12 cellular contexts compared by ENCODE assay signal in genomic region chr22:36322602-36322915, GRCh38.
DNase-seq lines count a peak whose midpoint lies in the region; ATAC-seq, FAIRE-seq and TF ChIP-seq lines count a peak whose summit lies in the region.
"Had no signal": no experiment of that assay in that cellular context is flagged by ENCODE, and none has a peak within 500 bp of the region (broad histone marks: within the 10 kb centered on the region; RNA-seq: fewer than 3 reads in every experiment).

No MANE protein-coding gene starts in this region.

- CTCF ChIA-PET in CD4-positive, alpha-beta T cell (lab: Charles Lee) = no interaction called here

- intact Hi-C loops in CD4-positive, alpha-beta T cell (cut with DNase I, micrococcal nuclease) = no loop called here
- intact Hi-C loops in activated T-helper 1 cell treated with anti-CD3 and anti-CD28 coated beads, Interleukin-12 subunit alpha, Interleukin-12 subunit beta, Interleukin-2, Interleukin-4 antibody, amounts not matched to agents 30 ng/mL and 10 ng/mL and 1 ng/mL, durations not matched to agents 14 hours and 24 hours and 36 hours (cut with micrococcal nuclease) = no loop called here

- dilution Hi-C loops in keratinocyte (cut with MboI; ENCODE audit: extremely low pct_ligation_motif_present, low sequenced_read_pairs) = no loop called here

- no peak for FAIRE-seq in keratinocyte (lab: Jason Lieb, UNC)
- FAIRE-seq: G401.6 had no signal

- no peak overlapping the region for H2BK120ac ChIP-seq in mesendoderm (ENCODE audit: low read depth, low read length)

- H3K56ac ChIP-seq in mesendoderm (ENCODE audit: low read length) = no peak overlapping the region

- peaks cover 63 to 96% of the 10 kb centered on the region in 2 experiments for H3K36me3 ChIP-seq in keratinocyte (ENCODE audit: control insufficient read depth in 2 of 2, extremely low read depth in 1 of 2, insufficient read depth in 2 of 2, low read length in 2 of 2)
- peaks cover 35% of the 10 kb centered on the region for H3K36me3 ChIP-seq in mesendoderm (ENCODE audit: control insufficient read depth, insufficient read depth, low read length)

- peaks cover 94% of the 10 kb centered on the region for H3K36me3 Mint-ChIP-seq in CD4-positive, alpha-beta T cell (ENCODE audit: low read depth)
- peaks cover 64% of the 10 kb centered on the region for H3K36me3 Mint-ChIP-seq in activated T-helper 1 cell treated with anti-CD3 and anti-CD28 coated beads, Interleukin-12 subunit alpha, Interleukin-12 subunit beta, Interleukin-2, Interleukin-4 antibody, amounts not matched to agents 30 ng/mL and 10 ng/mL and 1 ng/mL, durations not matched to agents 14 hours and 24 hours and 36 hours (ENCODE audit: low read depth)
- H3K36me3 Mint-ChIP-seq in T-helper 2 cell treated with Interferon-gamma antibody and Interleukin-4, amounts not matched to agents 5 μg/mL and 100 μg/mL, for 36 hours (ENCODE audit: low read depth) = peaks cover 73% of the 10 kb centered on the region

- H3K79me2 ChIP-seq in keratinocyte (ENCODE audit: control insufficient read depth, insufficient read depth, low read length) (peaks cover 95% of the 10 kb centered on the region), mesendoderm (ENCODE audit: control insufficient read depth, insufficient read depth, low read length) (peaks cover 14% of the 10 kb centered on the region)

- H3K9me3 Mint-ChIP-seq in CD4-positive, alpha-beta T cell = no peaks in the 10 kb centered on the region
- H3K9me3 Mint-ChIP-seq in activated T-helper 1 cell treated with anti-CD3 and anti-CD28 coated beads, Interleukin-12 subunit alpha, Interleukin-12 subunit beta, Interleukin-2, Interleukin-4 antibody, amounts not matched to agents 30 ng/mL and 10 ng/mL and 1 ng/mL, durations not matched to agents 14 hours and 24 hours and 36 hours = no peaks in the 10 kb centered on the region
- no peaks in the 10 kb centered on the region for H3K9me3 Mint-ChIP-seq in T-helper 2 cell treated with Interferon-gamma antibody and Interleukin-4, amounts not matched to agents 5 μg/mL and 100 μg/mL, for 36 hours
- H3K9me3 Mint-ChIP-seq: CD14-positive monocyte had no signal

- H3K9ac ChIP-seq in keratinocyte (ENCODE audit: control insufficient read depth, extremely low read depth, insufficient read depth, low read length) (no peak overlapping the region), mesendoderm (ENCODE audit: low read length) (no peak overlapping the region)

- H3K9me3 ChIP-seq in CD4-positive, alpha-beta T cell (ENCODE audit: control insufficient read depth, low read length) = no peaks in the 10 kb centered on the region
- no peaks in the 10 kb centered on the region for H3K9me3 ChIP-seq in keratinocyte (ENCODE audit: control insufficient read depth, low read depth, low read length)

- H2BK15ac ChIP-seq in mesendoderm (replicated peaks; ENCODE audit: low read depth) = no peak overlapping the region

- H3K23ac ChIP-seq in mesendoderm (ENCODE audit: low read length) = no peak overlapping the region

- no peak for DNase-seq in CD4-positive, alpha-beta T cell
- DNase-seq in activated T-helper 1 cell treated with anti-CD3 and anti-CD28 coated beads, Interleukin-12 subunit alpha, Interleukin-12 subunit beta, Interleukin-2, Interleukin-4 antibody, amounts not matched to agents 30 ng/mL and 10 ng/mL and 1 ng/mL, durations not matched to agents 14 hours and 24 hours and 36 hours (ENCODE audit: low spot score) = no peak
- DNase-seq in keratinocyte (ENCODE audit: low read depth, low spot score) = no peak
- DNase-seq in Ammon's horn (ENCODE audit: low spot score) = no peak
- no peak for DNase-seq in T-helper 2 cell treated with Interferon-gamma antibody and Interleukin-4, amounts not matched to agents 5 μg/mL and 100 μg/mL, for 36 hours (ENCODE audit: low spot score)
- DNase-seq in NCI-H128 (lab: John Stamatoyannopoulos, UW; ENCODE audit: unreplicated experiment) = no peak
- DNase-seq in mesendoderm = no peak
- DNase-seq: activated gamma-delta T cell, NCI-H1694 treated with DMSO at 0.1 percent for 48 hours had no signal

- H2AK5ac ChIP-seq in mesendoderm (ENCODE audit: low read length) = no peak overlapping the region

- H3K27ac Mint-ChIP-seq in CD4-positive, alpha-beta T cell = peak overlapping the region; percentile 47
- peak overlapping the region; percentile 49 for H3K27ac Mint-ChIP-seq in activated T-helper 1 cell treated with anti-CD3 and anti-CD28 coated beads, Interleukin-12 subunit alpha, Interleukin-12 subunit beta, Interleukin-2, Interleukin-4 antibody, amounts not matched to agents 30 ng/mL and 10 ng/mL and 1 ng/mL, durations not matched to agents 14 hours and 24 hours and 36 hours
- no peak overlapping the region for H3K27ac Mint-ChIP-seq in T-helper 2 cell treated with Interferon-gamma antibody and Interleukin-4, amounts not matched to agents 5 μg/mL and 100 μg/mL, for 36 hours

- no peaks in the 10 kb centered on the region for H3K27me3 ChIP-seq in CD4-positive, alpha-beta T cell (ENCODE audit: control insufficient read depth, insufficient read depth, low read length)
- H3K27me3 ChIP-seq in keratinocyte (ENCODE audit: control insufficient read depth, extremely low read depth, insufficient read depth, low read length) (no peaks in the 10 kb centered on the region), mesendoderm (ENCODE audit: insufficient read depth, low read length, poor library complexity) (no peaks in the 10 kb centered on the region)

- ATAC-seq in CD4-positive, alpha-beta T cell (ENCODE audit: poor library complexity) = no peak

- no peak overlapping the region for H3K4ac ChIP-seq in mesendoderm (ENCODE audit: low read depth, low read length)

- H2AFZ ChIP-seq in keratinocyte (ENCODE audit: control insufficient read depth, low read length) = no peak overlapping the region

- H3K27me3 Mint-ChIP-seq in CD4-positive, alpha-beta T cell = no peaks in the 10 kb centered on the region
- H3K27me3 Mint-ChIP-seq in activated T-helper 1 cell treated with anti-CD3 and anti-CD28 coated beads, Interleukin-12 subunit alpha, Interleukin-12 subunit beta, Interleukin-2, Interleukin-4 antibody, amounts not matched to agents 30 ng/mL and 10 ng/mL and 1 ng/mL, durations not matched to agents 14 hours and 24 hours and 36 hours (ENCODE audit: insufficient read depth) = no peaks in the 10 kb centered on the region
- H3K27me3 Mint-ChIP-seq in T-helper 2 cell treated with Interferon-gamma antibody and Interleukin-4, amounts not matched to agents 5 μg/mL and 100 μg/mL, for 36 hours (ENCODE audit: low read depth) = no peaks in the 10 kb centered on the region

- no peak overlapping the region for H4K8ac ChIP-seq in mesendoderm (ENCODE audit: low read depth, low read length)

- no peak overlapping the region for H3K18ac ChIP-seq in mesendoderm (ENCODE audit: low read length)

- peak overlapping the region; percentile 31 for H3K27ac ChIP-seq in CD4-positive, alpha-beta T cell (ENCODE audit: low read depth, low read length)
- H3K27ac ChIP-seq in keratinocyte (ENCODE audit: control insufficient read depth, insufficient read depth, low read length) (peak overlapping the region; percentile 18), skin epidermis (peak overlapping the region in 15 of 21 experiments; percentile 24 to 95 (median 87)), mesendoderm (ENCODE audit: low read depth, low read length) (no peak overlapping the region)

- H3K79me1 ChIP-seq in mesendoderm (ENCODE audit: low read length) = peaks cover 25% of the 10 kb centered on the region

- no peak for TF ChIP-seq CTCF in CD4-positive, alpha-beta T cell (IDR thresholded peaks at IDR 0.05)
- no peak for TF ChIP-seq CTCF in keratinocyte (optimal IDR thresholded peaks at IDR 0.05 in 1 of 3, IDR thresholded peaks at IDR 0.05 in 1 of 3, conservative IDR thresholded peaks at IDR 0.05 in 1 of 3; ENCODE audit: extremely low read depth in 1 of 3, insufficient read depth in 2 of 3, low read length in 3 of 3)

- H3K4me3 Mint-ChIP-seq in CD4-positive, alpha-beta T cell = no peak overlapping the region
- H3K4me3 Mint-ChIP-seq in activated T-helper 1 cell treated with anti-CD3 and anti-CD28 coated beads, Interleukin-12 subunit alpha, Interleukin-12 subunit beta, Interleukin-2, Interleukin-4 antibody, amounts not matched to agents 30 ng/mL and 10 ng/mL and 1 ng/mL, durations not matched to agents 14 hours and 24 hours and 36 hours = no peak overlapping the region
- no peak overlapping the region for H3K4me3 Mint-ChIP-seq in T-helper 2 cell treated with Interferon-gamma antibody and Interleukin-4, amounts not matched to agents 5 μg/mL and 100 μg/mL, for 36 hours
- H3K4me3 Mint-ChIP-seq: CD14-positive monocyte had no signal

- no CpG with 5 or more reads among the region's 11 CpGs for WGBS in mesendoderm (ENCODE audit: extremely low coverage, insufficient coverage, low lambda C conversion rate)

- H3K4me1 ChIP-seq in keratinocyte (ENCODE audit: control insufficient read depth, extremely low read depth, insufficient read depth, low read length) (peaks cover 53% of the 10 kb centered on the region), mesendoderm (ENCODE audit: control insufficient read depth, low read depth, low read length) (no peaks in the 10 kb centered on the region)

- H3K9me1 ChIP-seq in keratinocyte (ENCODE audit: control insufficient read depth, extremely low read depth, insufficient read depth, low read length) = peaks cover 2% of the 10 kb centered on the region

- peaks cover 15% of the 10 kb centered on the region for H3K4me1 Mint-ChIP-seq in CD4-positive, alpha-beta T cell (ENCODE audit: low read depth)
- peaks cover 17% of the 10 kb centered on the region for H3K4me1 Mint-ChIP-seq in activated T-helper 1 cell treated with anti-CD3 and anti-CD28 coated beads, Interleukin-12 subunit alpha, Interleukin-12 subunit beta, Interleukin-2, Interleukin-4 antibody, amounts not matched to agents 30 ng/mL and 10 ng/mL and 1 ng/mL, durations not matched to agents 14 hours and 24 hours and 36 hours (ENCODE audit: low read depth)
- H3K4me1 Mint-ChIP-seq in T-helper 2 cell treated with Interferon-gamma antibody and Interleukin-4, amounts not matched to agents 5 μg/mL and 100 μg/mL, for 36 hours (ENCODE audit: low read depth) = peaks cover 10% of the 10 kb centered on the region

- peaks cover 10% of the 10 kb centered on the region for H4K20me1 ChIP-seq in keratinocyte (ENCODE audit: control insufficient read depth, extremely low read depth, insufficient read depth, low read length)

- H2BK5ac ChIP-seq in mesendoderm (ENCODE audit: low read length) = no peak overlapping the region

- no peak overlapping the region for H3K4me3 ChIP-seq in keratinocyte (ENCODE audit: control insufficient read depth in 2 of 3, extremely low read depth in 1 of 3, insufficient read depth in 2 of 3, low read depth in 1 of 3, low read length in 3 of 3)
- no peak overlapping the region for H3K4me3 ChIP-seq in skin epidermis
- H3K4me3 ChIP-seq in mesendoderm (ENCODE audit: low read length) = no peak overlapping the region

- H3K4me2 ChIP-seq in keratinocyte (ENCODE audit: control insufficient read depth, extremely low read depth, insufficient read depth, low read depth, low read length) (no peak overlapping the region), mesendoderm (ENCODE audit: low read length) (no peak overlapping the region)

- POLR2A ChIA-PET in CD4-positive, alpha-beta T cell (lab: Charles Lee) = interaction anchor here (1.8 kb wide), 1 partner anchor 9 kb away, joined by 10 read pairs; no protein-coding TSS in a partner anchor

- no peak overlapping the region for H4K5ac ChIP-seq in mesendoderm (ENCODE audit: low read length)
